22 cellular contexts compared by ENCODE assay signal in the genomic region with DNA sequence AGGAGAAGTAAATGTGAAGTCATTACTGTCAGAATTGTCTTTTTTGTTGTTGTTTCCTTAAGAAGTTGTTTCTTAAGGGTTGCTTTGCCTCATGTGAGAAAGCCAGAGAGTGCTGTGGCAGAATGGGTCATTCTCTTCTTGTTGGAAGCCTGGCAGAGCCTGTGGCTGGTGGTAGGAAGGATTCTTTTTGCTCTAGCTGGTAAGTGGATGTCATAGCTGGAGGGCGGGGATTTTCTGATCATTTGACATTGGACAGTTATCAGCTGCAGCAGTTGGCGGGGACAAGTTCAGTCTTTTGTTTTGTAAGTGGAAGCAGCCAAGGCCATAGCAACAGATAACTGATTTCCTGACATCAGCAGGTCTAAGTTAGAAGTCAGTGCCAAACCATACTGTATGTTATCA. TPM values are rescaled to one million over a fixed set of nuclear protein-coding genes. Genes with fewer than 3 reads are reported as not detected.
DNase-seq lines count a peak whose midpoint lies in the region; ATAC-seq and TF ChIP-seq lines count a peak whose summit lies in the region.
"Had no signal": no experiment of that assay in that cellular context is flagged by ENCODE, and none has a peak within 500 bp of the region (broad histone marks: within the 10 kb centered on the region; RNA-seq: fewer than 3 reads in every experiment).

No MANE protein-coding gene starts in this region.

- H3K4me1 Mint-ChIP-seq in activated T-cell treated with anti-CD3 and anti-CD28 coated beads, Interleukin-2, amount 50 U/mL, for 24 hours (ENCODE audit: low read depth): peaks cover 9% of the 10 kb centered on the region

- H3K36me3 ChIP-seq in right atrium auricular region (no peaks in the 10 kb centered on the region), left lung (no peaks in the 10 kb centered on the region), testis (ENCODE audit: low read depth, missing control alignments) (no peaks in the 10 kb centered on the region)
- H3K36me3 ChIP-seq: esophagus muscularis mucosa had no signal

- no peak overlapping the region for H3K4me3 Mint-ChIP-seq in activated T-cell treated with anti-CD3 and anti-CD28 coated beads, Interleukin-2, amount 50 U/mL, for 24 hours
- H3K4me3 Mint-ChIP-seq: activated CD4-positive, alpha-beta T cell treated with anti-CD3 and anti-CD28 coated beads for 36 hours; CD14-positive monocyte; memory B cell; naive thymus-derived CD8-positive, alpha-beta T cell had no signal

- no peaks in the 10 kb centered on the region for H3K9me3 ChIP-seq in right atrium auricular region
- no peaks in the 10 kb centered on the region for H3K9me3 ChIP-seq in left lung
- no peaks in the 10 kb centered on the region for H3K9me3 ChIP-seq in testis
- H3K9me3 ChIP-seq: esophagus muscularis mucosa had no signal

- DNase-seq in Right ventricle myocardium inferior (ENCODE audit: missing footprints): no peak
- no peak for DNase-seq in right atrium auricular region (ENCODE audit: low spot score)
- peak; percentile 88 to 96 for DNase-seq in erythroblast (lab: John Stamatoyannopoulos, UW)
- no peak for DNase-seq in left lung
- DNase-seq in testis: peak; percentile 70
- DNase-seq in activated T-cell treated with anti-CD3 and anti-CD28 coated beads, Interleukin-2, amount 50 U/mL, for 24 hours: no peak
- no peak for DNase-seq in NCI-H2029 (lab: John Stamatoyannopoulos, UW)
- DNase-seq: activated CD4-positive, alpha-beta T cell treated with anti-CD3 and anti-CD28 coated beads for 36 hours; DMS 273 treated with DMSO at 0.1 percent for 48 hours; H7; naive thymus-derived CD8-positive, alpha-beta T cell; NCI-H1105; NCI-H2171 treated with DMSO at 0.1 percent for 48 hours; NCI-H774; PC-3; stimulated activated CD4-positive, alpha-beta T cell treated with anti-CD3 and anti-CD28 coated beads, Interleukin-2, amount 100 ng/mL, for 48 hours; T1000 had no signal

- TF ChIP-seq CTCF in right atrium auricular region (IDR thresholded peaks at IDR 0.05): no peak
- TF ChIP-seq CTCF in left lung (IDR thresholded peaks at IDR 0.05): no peak
- TF ChIP-seq CTCF in testis (IDR thresholded peaks at IDR 0.05): no peak

- H3K27me3 Mint-ChIP-seq in activated T-cell treated with anti-CD3 and anti-CD28 coated beads, Interleukin-2, amount 50 U/mL, for 24 hours: peaks cover 4% of the 10 kb centered on the region

- TF ChIP-seq POLR2A in erythroblast (IDR thresholded peaks at IDR 0.05; ENCODE audit: low read length): peak; percentile 62
- TF ChIP-seq POLR2A in testis (IDR thresholded peaks at IDR 0.05): no peak

- no peaks in the 10 kb centered on the region for H3K27me3 ChIP-seq in right atrium auricular region
- no peaks in the 10 kb centered on the region for H3K27me3 ChIP-seq in left lung
- no peaks in the 10 kb centered on the region for H3K27me3 ChIP-seq in testis
- H3K27me3 ChIP-seq: esophagus muscularis mucosa had no signal

- ATAC-seq in Right ventricle myocardium inferior: peak; percentile 49
- no peak for ATAC-seq in left lung
- ATAC-seq in GM21786 (IDR thresholded peaks at IDR 0.05; ENCODE audit: unreplicated experiment): no peak
- ATAC-seq: activated CD4-positive, alpha-beta T cell treated with anti-CD3 and anti-CD28 coated beads for 36 hours; naive thymus-derived CD8-positive, alpha-beta T cell; PC-3 had no signal

- no peak overlapping the region for H3K27ac Mint-ChIP-seq in activated T-cell treated with anti-CD3 and anti-CD28 coated beads, Interleukin-2, amount 50 U/mL, for 24 hours
- H3K27ac Mint-ChIP-seq: activated CD4-positive, alpha-beta T cell treated with anti-CD3 and anti-CD28 coated beads for 36 hours; CD14-positive monocyte; memory B cell; naive thymus-derived CD8-positive, alpha-beta T cell had no signal

- H3K4me1 ChIP-seq in right atrium auricular region: peaks cover 0 to 20% of the 10 kb centered on the region in 2 donors
- peaks cover 4 to 38% of the 10 kb centered on the region in 2 donors for H3K4me1 ChIP-seq in left lung
- no peaks in the 10 kb centered on the region for H3K4me1 ChIP-seq in testis

- H3K36me3 Mint-ChIP-seq in activated T-cell treated with anti-CD3 and anti-CD28 coated beads, Interleukin-2, amount 50 U/mL, for 24 hours (ENCODE audit: low read depth): peaks cover under 1% of the 10 kb centered on the region
- H3K36me3 Mint-ChIP-seq: naive thymus-derived CD8-positive, alpha-beta T cell had no signal

- no peak overlapping the region for H3K27ac ChIP-seq in right atrium auricular region
- peak overlapping the region; percentile 13 to 28 for H3K27ac ChIP-seq in left lung
- H3K27ac ChIP-seq in testis: no peak overlapping the region
- H3K27ac ChIP-seq: esophagus muscularis mucosa, SK-N-MC had no signal

- no peaks in the 10 kb centered on the region for H3K9me3 Mint-ChIP-seq in activated T-cell treated with anti-CD3 and anti-CD28 coated beads, Interleukin-2, amount 50 U/mL, for 24 hours
- H3K9me3 Mint-ChIP-seq: CD14-positive monocyte; memory B cell; naive thymus-derived CD8-positive, alpha-beta T cell had no signal

- WGBS in testis, 2 donors: 70 to 88% methylated on average over 2 of the region's 2 CpGs

- intact Hi-C loops in Right ventricle myocardium inferior (cut with DNase I): loop anchor here (10.0 kb wide), 1 partner anchor 455 kb away; the partner anchor contains the start of gene ATL2
- intact Hi-C loops in left lung (cut with DNase I): no loop called here
- intact Hi-C loops in testis (cut with DNase I; ENCODE audit: low total_unique reads): no loop called here

- H3K4me3 ChIP-seq in right atrium auricular region (no peak overlapping the region), left lung (no peak overlapping the region), testis (no peak overlapping the region)
- H3K4me3 ChIP-seq: esophagus muscularis mucosa, SK-N-MC had no signal

RNA-seq across cellular contexts. Expression of gene RMDN2, which starts 5.5 kb away (rescaled TPM):
- 5.8 TPM for total RNA-seq in Right ventricle myocardium inferior
- total RNA-seq in right atrium auricular region: 1 to 10 TPM; 5.0 to 6.2 TPM
- total RNA-seq in left lung: 10 to 100 TPM; 16.4 to 17.8 TPM
- 10 to 100 TPM; 22.8 to 31.6 TPM for total RNA-seq in testis
- 34.9 TPM for polyA plus RNA-seq in testis (ENCODE audit: insufficient read depth, low read depth, low replicate concordance)

Comparison
In these comparisons a context has a peak if more than half of its experiments do, and no peak if none do; other contexts are left out.
1. DNase-seq: peak in erythroblast (2 of 2) and testis (single experiment); none in Right ventricle myocardium inferior (single experiment), right atrium auricular region (single experiment), left lung (0 of 2), activated T-cell treated with anti-CD3 and anti-CD28 coated beads, Interleukin-2, amount 50 U/mL, for 24 hours (single experiment) and NCI-H2029 (single experiment).
2. H3K27ac ChIP-seq: peak in left lung (2 of 2); none in right atrium auricular region (0 of 2) and testis (0 of 2).